In the genomic region with DNA sequence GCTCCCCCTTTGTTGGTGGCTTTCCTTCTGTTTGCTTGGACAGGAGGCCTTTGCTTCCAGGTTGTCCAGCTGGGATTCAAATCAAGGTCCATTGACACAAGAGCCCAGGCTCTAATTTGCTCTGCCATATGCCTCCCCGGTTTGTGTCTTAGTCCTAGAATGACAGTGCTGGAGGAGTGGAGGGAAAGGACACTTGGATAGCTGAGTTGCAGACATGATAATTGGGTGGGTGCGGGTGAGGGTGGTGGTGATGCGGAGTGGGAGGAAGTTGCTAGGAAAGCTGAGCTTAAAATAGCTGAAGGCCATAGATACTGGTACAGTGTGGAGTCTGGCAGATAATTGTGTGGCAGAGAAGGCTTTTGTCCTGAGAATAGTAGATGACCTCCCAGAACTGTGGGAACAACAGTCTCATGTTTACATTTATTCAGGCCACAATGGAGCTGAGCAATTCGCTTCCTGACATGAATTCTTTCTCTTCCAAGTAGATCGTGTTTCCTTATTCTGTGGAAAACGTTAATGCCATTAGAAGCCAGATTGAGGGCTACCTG, we compare ENCODE assay signal across 10 cellular contexts. TPM values are rescaled to one million over a fixed set of nuclear protein-coding genes. Genes with fewer than 3 reads are reported as not detected.
DNase-seq lines count a peak whose midpoint lies in the region; ATAC-seq, FAIRE-seq and TF ChIP-seq lines count a peak whose summit lies in the region.
"Had no signal": no experiment of that assay in that cellular context is flagged by ENCODE, and none has a peak within 500 bp of the region (broad histone marks: within the 10 kb centered on the region; RNA-seq: fewer than 3 reads in every experiment).

No MANE protein-coding gene starts in this region.

- intact Hi-C loops in adrenal gland (cut with DNase I) = no loop called here
- intact Hi-C loops in posterior vena cava (cut with DNase I) = no loop called here

- H3K4me1 ChIP-seq in BLaER1 = peaks cover 49% of the 10 kb centered on the region
- H3K4me1 ChIP-seq in adrenal gland (replicated peaks in 1 of 2) = peaks cover 66 to 71% of the 10 kb centered on the region in 2 donors
- peaks cover 15 to 33% of the 10 kb centered on the region in 2 donors for H3K4me1 ChIP-seq in lung (ENCODE audit: control insufficient read depth in 2 of 2, insufficient read depth in 2 of 2, low read length in 2 of 2)

- peaks cover 35% of the 10 kb centered on the region for H3K9me3 ChIP-seq in BLaER1
- H3K9me3 ChIP-seq in adrenal gland (replicated peaks in 1 of 3) = peaks cover 0 to 15% (median 0%) of the 10 kb centered on the region in 3 donors
- peaks cover 5 to 9% of the 10 kb centered on the region in 2 donors for H3K9me3 ChIP-seq in lung (ENCODE audit: control insufficient read depth in 2 of 2, insufficient read depth in 1 of 2, low read length in 1 of 2)

- peak overlapping the region; percentile 76 for H3K4me2 ChIP-seq in BLaER1

- no peaks in the 10 kb centered on the region for H4K20me1 ChIP-seq in BLaER1

- H3K27me3 ChIP-seq in BLaER1 (no peaks in the 10 kb centered on the region), adrenal gland (no peaks in the 10 kb centered on the region), lung (ENCODE audit: control insufficient read depth, insufficient read depth) (no peaks in the 10 kb centered on the region)
- H3K27me3 ChIP-seq: esophagus muscularis mucosa had no signal

- peaks cover 51% of the 10 kb centered on the region for H3K36me3 ChIP-seq in BLaER1
- no peaks in the 10 kb centered on the region for H3K36me3 ChIP-seq in adrenal gland (replicated peaks in 1 of 2)
- H3K36me3 ChIP-seq in lung (ENCODE audit: control insufficient read depth in 2 of 2, insufficient read depth in 2 of 2, low read length in 2 of 2) = peaks cover 0 to 5% of the 10 kb centered on the region in 2 donors

- H3K9ac ChIP-seq in BLaER1 = no peak overlapping the region

- no peak for FAIRE-seq in D721Med (lab: Jason Lieb, UNC)

- DNase-seq in NCI-H146 (lab: John Stamatoyannopoulos, UW) = peak; percentile 95
- peak in 6 of 7 donors; percentile 58 to 83 (median 72) for DNase-seq in adrenal gland
- no peak for DNase-seq in lung (ENCODE audit: low spot score)
- no peak for DNase-seq in NCI-H446 treated with DMSO at 0.1 percent for 48 hours (lab: John Stamatoyannopoulos, UW)
- no peak for DNase-seq in posterior vena cava (ENCODE audit: low spot score)
- DNase-seq in D721Med (ENCODE audit: insufficient read length, low spot score) = no peak
- DNase-seq: stimulated activated CD4-positive, alpha-beta T cell treated with anti-CD3 and anti-CD28 coated beads, Interleukin-1b, Interleukin-23, amount 100 ng/mL, for 48 hours had no signal

- no peak for ATAC-seq in lung (ENCODE audit: insufficient read depth, low FRiP score)
- no peak for ATAC-seq in GM19452 (IDR thresholded peaks at IDR 0.05; ENCODE audit: unreplicated experiment)

- TF ChIP-seq POLR2A in adrenal gland (IDR thresholded peaks at IDR 0.05) = peak in 1 of 2 donors; percentile 63

- 12 to 24% (median 15%) methylated on average over 6 of the region's 6 CpGs for WGBS in adrenal gland, 4 donors
- WGBS in lung, 2 donors = 27 to 44% methylated on average over 6 of the region's 6 CpGs

- H3K27ac ChIP-seq in BLaER1 = peak overlapping the region; percentile 63; the same call in 1 of the 2 replicates
- H3K27ac ChIP-seq in adrenal gland = peak overlapping the region; percentile 63 to 91 (median 87)
- H3K27ac ChIP-seq in lung (ENCODE audit: low read depth in 1 of 2, low read length in 1 of 2) = peak overlapping the region; percentile 58 to 64

- TF ChIP-seq CTCF in adrenal gland (IDR thresholded peaks at IDR 0.05) = no peak
- TF ChIP-seq CTCF in lung (IDR thresholded peaks at IDR 0.05; ENCODE audit: control extremely low read depth, extremely low read depth) = no peak
- TF ChIP-seq CTCF in D721Med (IDR thresholded peaks at IDR 0.05; ENCODE audit: insufficient read depth, missing control alignments) = no peak

- H3K4me3 ChIP-seq in BLaER1 (no peak overlapping the region), adrenal gland (peak overlapping the region in 1 of 4 donors; percentile 30), lung (no peak overlapping the region)
- H3K4me3 ChIP-seq: esophagus muscularis mucosa had no signal

RNA-seq across cellular contexts. Expression of a gene that starts 23.8 kb away (rescaled TPM):
- total RNA-seq in adrenal gland (100 to 1,000 TPM; 130 to 255 (median 199) TPM), lung (100 to 1,000 TPM; 156 to 171 TPM), posterior vena cava (10 to 100 TPM; 66.1 to 78.3 TPM)
- polyA plus RNA-seq in adrenal gland (100 to 1,000 TPM in 2 of 3 donors, 10 to 100 TPM in 1; 61.8 to 125 (median 119) TPM), lung (100 to 1,000 TPM in 1 of 2 donors, 10 to 100 TPM in 1; 41.6 to 114 TPM)

Comparison
In these comparisons a context has a peak if more than half of its experiments do, and no peak if none do; other contexts are left out.
1. DNase-seq: peak in NCI-H146 (single experiment) and adrenal gland (6 of 7); none in lung (single experiment), NCI-H446 treated with DMSO at 0.1 percent for 48 hours (single experiment), posterior vena cava (single experiment) and D721Med (single experiment).
2. Peak in every context shown above with its lines, with median percentiles within 50 percentile points of each other: H3K27ac ChIP-seq.